25 cellular contexts compared by ENCODE assay signal in the genomic region with DNA sequence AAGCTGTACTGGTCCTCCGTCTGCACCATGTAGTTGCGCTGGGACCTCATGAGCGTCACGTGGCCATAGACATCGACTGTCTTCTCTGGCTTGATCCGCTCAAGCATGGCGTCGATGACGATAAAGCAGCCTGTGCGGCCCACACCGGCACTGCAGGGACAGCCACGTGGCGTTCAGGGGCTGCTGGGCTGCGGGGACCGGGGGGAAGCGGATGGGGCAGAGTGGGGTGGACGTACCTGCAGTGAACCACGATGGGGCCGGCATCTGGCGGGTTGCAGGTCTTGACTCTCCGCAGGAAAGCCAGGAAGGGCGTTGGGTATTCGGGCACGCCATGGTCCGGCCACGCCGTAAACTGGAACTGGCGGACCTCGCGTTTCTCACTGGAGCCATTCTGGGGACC.
"Had no signal": no experiment of that assay in that cellular context is flagged by ENCODE, and none has a peak within 500 bp of the region (broad histone marks: within the 10 kb centered on the region; RNA-seq: fewer than 3 reads in every experiment).

No MANE protein-coding gene starts in this region.

- DNase-seq: colonic mucosa; cortex of kidney; effector CD8-positive, alpha-beta T cell; effector memory CD8-positive, alpha-beta T cell; endodermal cell; erythroblast; esophagus squamous epithelium; foreskin fibroblast; foreskin melanocyte; gastrocnemius medialis; glutamatergic neuron; head of caudate nucleus; heart right ventricle; hippocampal formation; left cardiac atrium; left lung; left ventricle myocardium superior; lower lobe of right lung; mesendoderm; midbrain had no signal

- H3K27ac ChIP-seq: colonic mucosa, epithelial cell of prostate, esophagus squamous epithelium, gastrocnemius medialis, heart right ventricle, left lung, lower lobe of right lung had no signal

- H3K4me1 ChIP-seq: colonic mucosa, esophagus squamous epithelium, gastrocnemius medialis, heart right ventricle, left lung, lower lobe of right lung had no signal

- H3K9me3 ChIP-seq: colonic mucosa, esophagus squamous epithelium, gastrocnemius medialis, left lung, lower lobe of right lung had no signal

- H3K4me3 ChIP-seq: colonic mucosa, esophagus squamous epithelium, gastrocnemius medialis, heart right ventricle, left lung, lower lobe of right lung had no signal

- FAIRE-seq: endometrium, islet of Langerhans, keratinocyte had no signal

- ATAC-seq: effector memory CD8-positive, alpha-beta T cell; esophagus mucosa; gastrocnemius medialis; heart right ventricle; left lung; left ventricle myocardium superior; lower lobe of right lung had no signal

- H3K27me3 ChIP-seq: colonic mucosa, esophagus squamous epithelium, gastrocnemius medialis, heart right ventricle, left lung had no signal

- H3K36me3 ChIP-seq: colonic mucosa had no signal
